14 cellular contexts compared by ENCODE assay signal in genomic region chr4:108110450-108110849, GRCh38. TPM values are rescaled to one million over a fixed set of nuclear protein-coding genes. Genes with fewer than 3 reads are reported as not detected.
A peak's percentile ranks its signal among the peaks of the same experiment; 100 is the strongest.
DNase-seq lines count a peak whose midpoint lies in the region; ATAC-seq and TF ChIP-seq lines count a peak whose summit lies in the region.
"Had no signal": no experiment of that assay in that cellular context is flagged by ENCODE, and none has a peak within 500 bp of the region (broad histone marks: within the 10 kb centered on the region; RNA-seq: fewer than 3 reads in every experiment).

No MANE protein-coding gene starts in this region.

- peaks cover 35% of the 10 kb centered on the region for H3K36me3 Mint-ChIP-seq in activated T-helper 2 cell treated with anti-CD3 and anti-CD28 coated beads, Interferon-gamma antibody, Interleukin-2, Interleukin-4, amounts not matched to agents 10 μg/mL and 5 μg/mL and 100 μg/mL, durations not matched to agents 14 hours and 24 hours and 36 hours (ENCODE audit: low read depth)

- H3K36me3 ChIP-seq in DOHH2 (ENCODE audit: control insufficient read depth, low read length), result no peaks in the 10 kb centered on the region
- H3K36me3 ChIP-seq: pancreas, SJCRH30 had no signal

- peak overlapping the region; percentile 15 for H3K4me3 Mint-ChIP-seq in activated T-helper 2 cell treated with anti-CD3 and anti-CD28 coated beads, Interferon-gamma antibody, Interleukin-2, Interleukin-4, amounts not matched to agents 10 μg/mL and 5 μg/mL and 100 μg/mL, durations not matched to agents 14 hours and 24 hours and 36 hours (ENCODE audit: low read depth)

- ATAC-seq in GM18909 (IDR thresholded peaks at IDR 0.05; ENCODE audit: poor library complexity, unreplicated experiment) (peak; percentile 16), HG02885 (IDR thresholded peaks at IDR 0.05; ENCODE audit: poor library complexity, unreplicated experiment) (peak; percentile 1)

- DNase-seq in activated T-helper 2 cell treated with anti-CD3 and anti-CD28 coated beads, Interferon-gamma antibody, Interleukin-2, Interleukin-4, amounts not matched to agents 10 μg/mL and 5 μg/mL and 100 μg/mL, durations not matched to agents 14 hours and 24 hours and 36 hours (ENCODE audit: low spot score), result no peak
- DNase-seq in HuH-7 (ENCODE audit: low spot score) (no peak), KBM-7 (no peak), erythroblast (lab: John Stamatoyannopoulos, UW) (no peak), RKO (ENCODE audit: low spot score) (no peak)
- DNase-seq: midbrain, NCI-H1436 treated with DMSO at 0.1 percent for 48 hours, NCI-H774, pancreas, SJCRH30 had no signal

- H3F3A ChIP-seq in DOHH2 (ENCODE audit: control insufficient read depth, insufficient read depth), result no peaks in the 10 kb centered on the region

- no peaks in the 10 kb centered on the region for H4K20me1 ChIP-seq in DOHH2 (ENCODE audit: control insufficient read depth, insufficient read depth, low read depth, low read length)

- H3K9me3 ChIP-seq in DOHH2 (ENCODE audit: control insufficient read depth, insufficient read depth, low read length), result no peaks in the 10 kb centered on the region
- H3K9me3 ChIP-seq: pancreas, SJCRH30 had no signal

- no peaks in the 10 kb centered on the region for H3K27me3 Mint-ChIP-seq in activated T-helper 2 cell treated with anti-CD3 and anti-CD28 coated beads, Interferon-gamma antibody, Interleukin-2, Interleukin-4, amounts not matched to agents 10 μg/mL and 5 μg/mL and 100 μg/mL, durations not matched to agents 14 hours and 24 hours and 36 hours (ENCODE audit: low read depth)

- no peak overlapping the region for H3K27ac ChIP-seq in DOHH2 (ENCODE audit: low read depth, low read length)
- H3K27ac ChIP-seq: SJCRH30, VCaP had no signal

- no peaks in the 10 kb centered on the region for H3K27me3 ChIP-seq in DOHH2 (ENCODE audit: control insufficient read depth, low read length)
- H3K27me3 ChIP-seq: pancreas, SJCRH30 had no signal

- in situ Hi-C loops in KBM-7 (cut with MboI; ENCODE audit: low pct_unique_long_range_greater_than_20kb, low sequenced_read_pairs), result no loop called here

- H3K4me1 Mint-ChIP-seq in activated T-helper 2 cell treated with anti-CD3 and anti-CD28 coated beads, Interferon-gamma antibody, Interleukin-2, Interleukin-4, amounts not matched to agents 10 μg/mL and 5 μg/mL and 100 μg/mL, durations not matched to agents 14 hours and 24 hours and 36 hours (ENCODE audit: low read depth), result peaks cover 84% of the 10 kb centered on the region

- intact Hi-C loops in activated T-helper 2 cell treated with anti-CD3 and anti-CD28 coated beads, Interferon-gamma antibody, Interleukin-2, Interleukin-4, amounts not matched to agents 10 μg/mL and 5 μg/mL and 100 μg/mL, durations not matched to agents 14 hours and 24 hours and 36 hours (cut with micrococcal nuclease), result no loop called here

- H3K4me1 ChIP-seq in DOHH2 (ENCODE audit: control insufficient read depth, low read length), result peaks cover 19% of the 10 kb centered on the region
- H3K4me1 ChIP-seq: SJCRH30 had no signal

- no peaks in the 10 kb centered on the region; the same call in 1 of the 2 replicates for H3K79me2 ChIP-seq in DOHH2 (ENCODE audit: control insufficient read depth, low read length)

- no peak overlapping the region for H3K4me3 ChIP-seq in DOHH2 (ENCODE audit: low read length)
- H3K4me3 ChIP-seq: pancreas, SJCRH30 had no signal

- H3K9me3 Mint-ChIP-seq in activated T-helper 2 cell treated with anti-CD3 and anti-CD28 coated beads, Interferon-gamma antibody, Interleukin-2, Interleukin-4, amounts not matched to agents 10 μg/mL and 5 μg/mL and 100 μg/mL, durations not matched to agents 14 hours and 24 hours and 36 hours, result no peaks in the 10 kb centered on the region

- H3K27ac Mint-ChIP-seq in activated T-helper 2 cell treated with anti-CD3 and anti-CD28 coated beads, Interferon-gamma antibody, Interleukin-2, Interleukin-4, amounts not matched to agents 10 μg/mL and 5 μg/mL and 100 μg/mL, durations not matched to agents 14 hours and 24 hours and 36 hours, result peak overlapping the region; percentile 37

- no peak for TF ChIP-seq CTCF in DOHH2 (IDR thresholded peaks at IDR 0.05; ENCODE audit: low read depth, low read length, poor library complexity, severe bottlenecking)

- peak overlapping the region; percentile 27 for H3K4me2 ChIP-seq in DOHH2 (ENCODE audit: low read length)

- TF ChIP-seq POLR2A in erythroblast (IDR thresholded peaks at IDR 0.05; ENCODE audit: low read length), result no peak

- H3K9me2 ChIP-seq in DOHH2 (replicated peaks; ENCODE audit: control insufficient read depth, low read length), result no peaks in the 10 kb centered on the region

RNA-seq across cellular contexts. Expression of gene LEF1, which starts 58.3 kb away (rescaled TPM):
- 74.0 and 77.0 TPM in 2 replicates for total RNA-seq in activated T-helper 2 cell treated with anti-CD3 and anti-CD28 coated beads, Interferon-gamma antibody, Interleukin-2, Interleukin-4, amounts not matched to agents 10 μg/mL and 5 μg/mL and 100 μg/mL, durations not matched to agents 14 hours and 24 hours and 36 hours
